Comparison of ENCODE assay signal across 26 cellular contexts in the genomic region with DNA sequence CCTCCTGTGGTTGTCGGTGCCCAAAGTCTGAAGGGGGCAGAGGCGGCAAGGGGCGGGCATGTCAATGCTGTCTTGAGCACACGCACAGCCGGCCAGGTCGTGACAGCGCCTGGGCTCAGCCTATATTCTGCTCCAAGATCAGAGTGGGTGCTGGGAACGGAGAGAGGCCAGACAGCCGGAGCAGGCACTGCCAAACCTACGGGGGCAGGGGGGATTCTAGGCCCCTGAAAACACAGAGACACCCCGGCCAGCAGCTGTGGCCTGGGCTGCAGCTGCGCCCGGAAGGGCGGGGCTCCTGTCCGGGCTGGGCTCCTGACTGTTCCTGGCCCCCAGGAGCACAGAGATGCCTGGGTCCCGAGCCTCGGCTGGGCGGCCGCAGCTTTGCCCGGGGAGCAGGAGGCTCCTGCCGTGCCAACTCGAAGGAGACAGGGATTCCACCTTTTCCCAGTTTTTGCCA.
A peak's percentile ranks its signal among the peaks of the same experiment; 100 is the strongest.
DNase-seq lines count a peak whose midpoint lies in the region; ATAC-seq, FAIRE-seq and TF ChIP-seq lines count a peak whose summit lies in the region.
"Had no signal": no experiment of that assay in that cellular context is flagged by ENCODE, and none has a peak within 500 bp of the region (broad histone marks: within the 10 kb centered on the region; RNA-seq: fewer than 3 reads in every experiment).

No MANE protein-coding gene starts in this region.

- H3K27me3 Mint-ChIP-seq in glutamatergic neuron (ENCODE audit: unreplicated experiment) = no peaks in the 10 kb centered on the region
- H3K27me3 Mint-ChIP-seq: B cell, T-cell had no signal

- no peak for ATAC-seq in Right ventricle myocardium inferior
- ATAC-seq: heart right ventricle, left cardiac atrium, T-cell had no signal

- H3K27ac ChIP-seq in left ventricle myocardium inferior (replicated peaks) = no peak overlapping the region
- H3K27ac ChIP-seq in coronary artery = no peak overlapping the region
- H3K27ac ChIP-seq: adrenal gland, heart right ventricle, neutrophil had no signal

- FAIRE-seq in urothelium cell line (lab: Jason Lieb, UNC) = no peak
- FAIRE-seq: GM12891, TTC549 had no signal

- H3K4me3 ChIP-seq in left ventricle myocardium inferior (no peak overlapping the region), coronary artery (no peak overlapping the region)
- H3K4me3 ChIP-seq: adrenal gland, heart right ventricle had no signal

- H3K27ac Mint-ChIP-seq in glutamatergic neuron (ENCODE audit: unreplicated experiment) = no peak overlapping the region
- H3K27ac Mint-ChIP-seq: B cell, T-cell had no signal

- no peaks in the 10 kb centered on the region for H3K27me3 ChIP-seq in left ventricle myocardium inferior (ENCODE audit: low read depth)
- H3K27me3 ChIP-seq: adrenal gland, heart right ventricle, neutrophil had no signal

- no peaks in the 10 kb centered on the region for H3K4me1 ChIP-seq in left ventricle myocardium inferior
- H3K4me1 ChIP-seq: adrenal gland, heart right ventricle had no signal

- intact Hi-C loops in Right ventricle myocardium inferior (cut with DNase I) (no loop called here), left ventricle myocardium inferior (cut with micrococcal nuclease) (no loop called here)

- no peaks in the 10 kb centered on the region for H3K9me3 Mint-ChIP-seq in glutamatergic neuron (ENCODE audit: unreplicated experiment)

- DNase-seq in Right ventricle myocardium inferior (ENCODE audit: missing footprints) (peak; percentile 50), left ventricle myocardium inferior (no peak), NCI-H526 (lab: John Stamatoyannopoulos, UW) (peak; percentile 27 to 69), glutamatergic neuron (peak; percentile 14), urothelium cell line (ENCODE audit: low spot score) (peak; percentile 2), coronary artery (ENCODE audit: low spot score) (no peak), NCI-H1092 treated with DMSO at 0.1 percent for 48 hours (lab: John Stamatoyannopoulos, UW) (no peak), DMS79 treated with DMSO at 0.1 percent for 48 hours (lab: John Stamatoyannopoulos, UW) (no peak)
- DNase-seq: activated CD4-positive, CD25-positive, alpha-beta regulatory T cell treated with anti-CD3 and anti-CD28 coated beads, Interleukin-2, amount 50 U/mL, for 72 hours; activated effector memory CD4-positive, alpha-beta T cell treated with anti-CD3 and anti-CD28 coated beads, Interleukin-2, amount 50 U/mL, for 16 hours; adrenal gland; DND-41; effector CD8-positive, alpha-beta T cell; erythroblast; heart right ventricle; left cardiac atrium; mesendoderm; NCI-H1436; NCI-H2171; NCI-H774; Right ventricle myocardium superior; T-cell had no signal

- no peaks in the 10 kb centered on the region for H3K36me3 Mint-ChIP-seq in glutamatergic neuron (ENCODE audit: unreplicated experiment)
- H3K36me3 Mint-ChIP-seq: T-cell had no signal

- H3K36me3 ChIP-seq in left ventricle myocardium inferior = no peaks in the 10 kb centered on the region
- H3K36me3 ChIP-seq: adrenal gland, heart right ventricle, neutrophil had no signal

- H3K4me1 Mint-ChIP-seq in glutamatergic neuron (ENCODE audit: low read depth, unreplicated experiment) = no peaks in the 10 kb centered on the region
- H3K4me1 Mint-ChIP-seq: B cell, T-cell had no signal

- no peak overlapping the region for H3K4me3 Mint-ChIP-seq in glutamatergic neuron (ENCODE audit: unreplicated experiment)
- H3K4me3 Mint-ChIP-seq: B cell, T-cell had no signal

- TF ChIP-seq CTCF in left ventricle myocardium inferior (IDR thresholded peaks at IDR 0.05; ENCODE audit: borderline replicate concordance) (no peak), glutamatergic neuron (IDR thresholded peaks at IDR 0.05; ENCODE audit: partially characterized antibody, unreplicated experiment) (no peak), coronary artery (IDR thresholded peaks at IDR 0.05) (no peak)

- H3K9me3 ChIP-seq in left ventricle myocardium inferior (replicated peaks) = peaks cover 26% of the 10 kb centered on the region
- H3K9me3 ChIP-seq: adrenal gland, neutrophil had no signal

Comparison
In these comparisons a context has a peak if more than half of its experiments do, and no peak if none do; other contexts are left out.
1. DNase-seq: peak in Right ventricle myocardium inferior (single experiment), NCI-H526 (2 of 2), glutamatergic neuron (single experiment) and urothelium cell line (single experiment); none in left ventricle myocardium inferior (single experiment), coronary artery (single experiment), NCI-H1092 treated with DMSO at 0.1 percent for 48 hours (single experiment) and DMS79 treated with DMSO at 0.1 percent for 48 hours (single experiment).